Comparison of ENCODE assay signal across 1 cellular context in genomic region chr3:36678216-36679013, GRCh38.
TF ChIP-seq lines count a peak whose summit lies in the region.

No MANE protein-coding gene starts in this region.

TF ChIP-seq in GM23338, 12 proteins besides CTCF, POLR2A, EP300 and RAD21 (continued from another document):
- no peak for TF ChIP-seq REST (IDR thresholded peaks at IDR 0.05; ENCODE audit: unreplicated experiment)
- TF ChIP-seq ZNF331 (CRISPR knock-in tag; IDR thresholded peaks at IDR 0.05; ENCODE audit: low read depth) = no peak
- TF ChIP-seq ZNF114 (CRISPR knock-in tag; IDR thresholded peaks at IDR 0.05) = no peak
- TF ChIP-seq CREB1 (CRISPR knock-in tag; IDR thresholded peaks at IDR 0.05; ENCODE audit: low read depth) = no peak
- TF ChIP-seq EZH2 (IDR thresholded peaks at IDR 0.05; ENCODE audit: low read depth, unreplicated experiment) = no peak
- TF ChIP-seq JUNB (IDR thresholded peaks at IDR 0.05; ENCODE audit: unreplicated experiment) = no peak
- no peak for TF ChIP-seq ETS1 (IDR thresholded peaks at IDR 0.05)
- no peak for TF ChIP-seq NANOG (IDR thresholded peaks at IDR 0.05; ENCODE audit: borderline replicate concordance)
- TF ChIP-seq ZNF462 (CRISPR knock-in tag; IDR thresholded peaks at IDR 0.05) = no peak
- no peak for TF ChIP-seq EZH2phosphoT487 (IDR thresholded peaks at IDR 0.05; ENCODE audit: unreplicated experiment)
